9 cellular contexts compared by ENCODE assay signal in genomic region chr2:234483568-234484251, GRCh38. TPM values are rescaled to one million over a fixed set of nuclear protein-coding genes. Genes with fewer than 3 reads are reported as not detected.
A peak's percentile ranks its signal among the peaks of the same experiment; 100 is the strongest.
DNase-seq lines count a peak whose midpoint lies in the region; TF ChIP-seq lines count a peak whose summit lies in the region.
"Had no signal": no experiment of that assay in that cellular context is flagged by ENCODE, and none has a peak within 500 bp of the region (broad histone marks: within the 10 kb centered on the region; RNA-seq: fewer than 3 reads in every experiment).

No MANE protein-coding gene starts in this region.

- TF ChIP-seq CTCF in GM10248 (IDR thresholded peaks at IDR 0.05; ENCODE audit: control extremely low read depth, extremely low read depth, low read depth, missing control alignments) (peak; percentile 29), neural progenitor cell (IDR thresholded peaks at IDR 0.05) (peak; percentile 20), stomach (IDR thresholded peaks at IDR 0.05) (no peak)

- intact Hi-C loops in stomach (cut with DNase I; ENCODE audit: low total_unique reads), result no loop called here

- no peaks in the 10 kb centered on the region for H3K9me3 Mint-ChIP-seq in activated naive CD8-positive, alpha-beta T cell (ENCODE audit: low read depth)
- peaks cover 7% of the 10 kb centered on the region for H3K9me3 Mint-ChIP-seq in neural progenitor cell
- H3K9me3 Mint-ChIP-seq: nephron had no signal

- H3K27ac ChIP-seq in neural progenitor cell (no peak overlapping the region), stomach (no peak overlapping the region)

- H3K27ac Mint-ChIP-seq in activated naive CD8-positive, alpha-beta T cell, result peak overlapping the region; percentile 90
- no peak overlapping the region for H3K27ac Mint-ChIP-seq in neural progenitor cell
- H3K27ac Mint-ChIP-seq: nephron had no signal

- H3K9me3 ChIP-seq in neural progenitor cell (ENCODE audit: low read depth) (no peaks in the 10 kb centered on the region), stomach (no peaks in the 10 kb centered on the region)

- TF ChIP-seq EP300 in stomach (IDR thresholded peaks at IDR 0.05), result no peak

- no peak for TF ChIP-seq POLR2A in stomach (IDR thresholded peaks at IDR 0.05)

- no peak overlapping the region for H3K4me2 ChIP-seq in neural progenitor cell

- H3K27me3 Mint-ChIP-seq in activated naive CD8-positive, alpha-beta T cell, result no peaks in the 10 kb centered on the region
- H3K27me3 Mint-ChIP-seq in neural progenitor cell (ENCODE audit: insufficient read depth, low read depth), result peaks cover 3% of the 10 kb centered on the region

- H3K4me1 Mint-ChIP-seq in activated naive CD8-positive, alpha-beta T cell (ENCODE audit: low read depth), result peaks cover 81% of the 10 kb centered on the region
- peaks cover 6% of the 10 kb centered on the region for H3K4me1 Mint-ChIP-seq in neural progenitor cell
- H3K4me1 Mint-ChIP-seq: nephron had no signal

- H3K4me3 ChIP-seq in neural progenitor cell (no peak overlapping the region), stomach (no peak overlapping the region)

- H3K36me3 ChIP-seq in neural progenitor cell, result peaks cover 3% of the 10 kb centered on the region
- no peaks in the 10 kb centered on the region for H3K36me3 ChIP-seq in stomach

- H3K36me3 Mint-ChIP-seq in activated naive CD8-positive, alpha-beta T cell, result peaks cover 4% of the 10 kb centered on the region
- H3K36me3 Mint-ChIP-seq in neural progenitor cell, result peaks cover 23% of the 10 kb centered on the region

- H3K27me3 ChIP-seq in neural progenitor cell (no peaks in the 10 kb centered on the region), stomach (no peaks in the 10 kb centered on the region)

- no peaks in the 10 kb centered on the region for H3K4me1 ChIP-seq in neural progenitor cell
- H3K4me1 ChIP-seq in stomach, result no peaks in the 10 kb centered on the region

- WGBS in stomach, 5 donors, result 54 to 68% (median 66%) methylated on average over 8 to 9 of the region's 9 CpGs

- no peak overlapping the region for H2AFZ ChIP-seq in neural progenitor cell (replicated peaks)

- CTCF ChIA-PET in GM10248 (lab: Yijun Ruan, JAX), result interaction anchor here (0.7 to 1.3 kb wide), 5 partner anchors 9 to 195 kb away, joined by 3 to 5 read pairs (median 4); partner anchors contain the start of gene ARL4C

- DNase-seq in GM10248 (ENCODE audit: extremely low spot score) (no peak), HCEC 1CT (peak; percentile 5), RPMI7951 (ENCODE audit: low read depth) (peak; percentile 54), neural progenitor cell (ENCODE audit: low spot score) (peak; percentile 15), GOT3 (lab: John Stamatoyannopoulos, UW) (no peak), NCI-H1930 (lab: John Stamatoyannopoulos, UW) (no peak), stomach (no peak)

- H4K20me1 ChIP-seq in neural progenitor cell (ENCODE audit: low read depth), result peaks cover under 1% of the 10 kb centered on the region

- POLR2A ChIA-PET in GM10248 (lab: Yijun Ruan, JAX), result no interaction called here

- peaks cover 14% of the 10 kb centered on the region for H3K79me2 ChIP-seq in neural progenitor cell (ENCODE audit: low read depth)

- H3K9ac ChIP-seq in neural progenitor cell, result no peak overlapping the region

- peak overlapping the region; percentile 73 for H3K4me3 Mint-ChIP-seq in activated naive CD8-positive, alpha-beta T cell
- H3K4me3 Mint-ChIP-seq in neural progenitor cell, result no peak overlapping the region
- H3K4me3 Mint-ChIP-seq: nephron had no signal

- peaks cover 15% of the 10 kb centered on the region for H3F3A ChIP-seq in neural progenitor cell (ENCODE audit: low read depth)

RNA-seq across cellular contexts. Expression of gene ARL4C, which starts 13.2 kb away (rescaled TPM):
- 43.0 and 43.5 TPM in 2 replicates for total RNA-seq in RPMI7951 (2014; rRNA removed; shearing (Covaris generic))
- total RNA-seq in neural progenitor cell (ENCODE audit: low replicate concordance) (87.6 and 96.6 TPM in 2 replicates), stomach (10 to 100 TPM in 3 of 5 donors, 1 to 10 TPM in 2; 3.6 to 13.6 (median 12.1) TPM)
- 10 to 100 TPM in 1 of 3 donors, 1 to 10 TPM in 2; 3.7 to 14.2 (median 7.6) TPM for polyA plus RNA-seq in stomach

Comparison
In these comparisons a context has a peak if more than half of its experiments do, and no peak if none do; other contexts are left out.
1. DNase-seq: peak in HCEC 1CT (single experiment), RPMI7951 (single experiment) and neural progenitor cell (single experiment); none in GM10248 (single experiment), GOT3 (single experiment), NCI-H1930 (0 of 2) and stomach (single experiment).
2. CTCF ChIP-seq: peak in GM10248 (single experiment) and neural progenitor cell (single experiment); none in stomach (0 of 7).